In genomic region chr17:48149174-48150106, GRCh38 we compare ENCODE assay signal across 14 cellular contexts. TPM values are rescaled to one million over a fixed set of nuclear protein-coding genes. Genes with fewer than 3 reads are reported as not detected.
DNase-seq lines count a peak whose midpoint lies in the region; ATAC-seq and TF ChIP-seq lines count a peak whose summit lies in the region.
"Had no signal": no experiment of that assay in that cellular context is flagged by ENCODE, and none has a peak within 500 bp of the region (broad histone marks: within the 10 kb centered on the region; RNA-seq: fewer than 3 reads in every experiment).

No MANE protein-coding gene starts in this region.

- H3K36me3 ChIP-seq in HEK293 (ENCODE audit: control insufficient read depth in 2 of 2, insufficient read depth in 1 of 2, low read length in 2 of 2) (no peaks in the 10 kb centered on the region), gastrocnemius medialis (no peaks in the 10 kb centered on the region)
- H3K36me3 ChIP-seq in CD8-positive, alpha-beta T cell (ENCODE audit: insufficient read depth, low read length) = peaks cover 13% of the 10 kb centered on the region
- H3K36me3 ChIP-seq: gastroesophageal sphincter had no signal

- POLR2A ChIA-PET in HEK293 (lab: Yijun Ruan, JAX) = no interaction called here
- POLR2A ChIA-PET in CD8-positive, alpha-beta T cell (lab: Charles Lee) = no interaction called here

- H3K9me3 ChIP-seq in HEK293 (ENCODE audit: control insufficient read depth, insufficient read depth, low read depth, low read length) = no peaks in the 10 kb centered on the region
- H3K9me3 ChIP-seq in CD8-positive, alpha-beta T cell (ENCODE audit: low read length) = no peaks in the 10 kb centered on the region
- no peaks in the 10 kb centered on the region for H3K9me3 ChIP-seq in gastrocnemius medialis
- H3K9me3 ChIP-seq: gastroesophageal sphincter had no signal

- H3K4me3 ChIP-seq in HEK293 (ENCODE audit: low read depth, low read length) = no peak overlapping the region
- H3K4me3 ChIP-seq in CD8-positive, alpha-beta T cell (ENCODE audit: low read depth, low read length) = no peak overlapping the region
- H3K4me3 ChIP-seq in gastrocnemius medialis = no peak overlapping the region
- H3K4me3 ChIP-seq: gastroesophageal sphincter had no signal

- H3K27ac Mint-ChIP-seq in CD8-positive, alpha-beta T cell = no peak overlapping the region
- H3K27ac Mint-ChIP-seq: activated B cell treated with CpG ODN at 0.5 μM for 24 hours; dendritic cell treated with granulocyte-macrophage colony-stimulating factor and Interleukin-4, amounts not matched to agents 40 ng/mL and 50 ng/mL, for 4 days had no signal

- intact Hi-C loops in CD8-positive, alpha-beta T cell (cut with DNase I, micrococcal nuclease) = no loop called here
- intact Hi-C loops in gastrocnemius medialis (cut with DNase I; ENCODE audit: low total_unique reads) = no loop called here

- H3K27ac ChIP-seq in HEK293 (ENCODE audit: extremely low read depth, low read depth, low read length) (no peak overlapping the region), gastrocnemius medialis (no peak overlapping the region)
- H3K27ac ChIP-seq in CD8-positive, alpha-beta T cell (ENCODE audit: low read depth, low read length) = no peak overlapping the region
- H3K27ac ChIP-seq: gastroesophageal sphincter had no signal

- TF ChIP-seq CTCF in HEK293 (tag by site-specific recombination; IDR thresholded peaks at IDR 0.05) = no peak
- TF ChIP-seq CTCF in CD8-positive, alpha-beta T cell (IDR thresholded peaks at IDR 0.05) = no peak
- TF ChIP-seq CTCF in gastrocnemius medialis (IDR thresholded peaks at IDR 0.05 in 4 of 5, conservative IDR thresholded peaks at IDR 0.05 in 1 of 5) = no peak

- no peak overlapping the region for H3K4me3 Mint-ChIP-seq in CD8-positive, alpha-beta T cell
- H3K4me3 Mint-ChIP-seq: activated B cell treated with CpG ODN at 0.5 μM for 24 hours; dendritic cell treated with granulocyte-macrophage colony-stimulating factor and Interleukin-4, amounts not matched to agents 40 ng/mL and 50 ng/mL, for 4 days; neural crest cell had no signal

- TF ChIP-seq POLR2A in gastrocnemius medialis (IDR thresholded peaks at IDR 0.05) = no peak

- ATAC-seq in CD8-positive, alpha-beta T cell = no peak
- no peak for ATAC-seq in gastrocnemius medialis
- ATAC-seq: gastroesophageal sphincter, left cardiac atrium had no signal

- CTCF ChIA-PET in HEK293 (lab: Yijun Ruan, JAX) = interaction anchor here (0.5 to 2.6 kb wide), 12 partner anchors 10 to 356 kb away, joined by 3 to 7 read pairs (median 4); no protein-coding TSS in a partner anchor
- CTCF ChIA-PET in CD8-positive, alpha-beta T cell (lab: Charles Lee) = no interaction called here

- H3K36me3 Mint-ChIP-seq in CD8-positive, alpha-beta T cell = peaks cover 81% of the 10 kb centered on the region

- H3K4me1 ChIP-seq in HEK293 (ENCODE audit: control insufficient read depth, insufficient read depth, low read length) (peaks cover 22% of the 10 kb centered on the region), gastrocnemius medialis (no peaks in the 10 kb centered on the region)
- no peaks in the 10 kb centered on the region for H3K4me1 ChIP-seq in CD8-positive, alpha-beta T cell (ENCODE audit: insufficient read depth, low read length)
- H3K4me1 ChIP-seq: gastroesophageal sphincter had no signal

- H3K9me3 Mint-ChIP-seq in CD8-positive, alpha-beta T cell = no peaks in the 10 kb centered on the region
- H3K9me3 Mint-ChIP-seq: activated B cell treated with CpG ODN at 0.5 μM for 24 hours; dendritic cell treated with granulocyte-macrophage colony-stimulating factor and Interleukin-4, amounts not matched to agents 40 ng/mL and 50 ng/mL, for 4 days; neural crest cell had no signal

- no peaks in the 10 kb centered on the region for H3K27me3 ChIP-seq in CD8-positive, alpha-beta T cell (ENCODE audit: insufficient read depth, low read length)
- H3K27me3 ChIP-seq in gastrocnemius medialis = peaks cover 24 to 54% (median 32%) of the 10 kb centered on the region in 3 donors

- DNase-seq in NCI-H146 treated with DMSO at 0.1 percent for 48 hours (lab: John Stamatoyannopoulos, UW; ENCODE audit: unreplicated experiment) = peak; percentile 92
- peak; percentile 89 to 91 for DNase-seq in SHP77 (lab: John Stamatoyannopoulos, UW)
- DNase-seq in iPS-NIHi11 (ENCODE audit: low spot score) = peak; percentile 54
- DNase-seq in CD8-positive, alpha-beta T cell = no peak
- DNase-seq in cortex of kidney (lab: John Stamatoyannopoulos, UW) = no peak
- no peak for DNase-seq in gastrocnemius medialis
- DNase-seq in C1 segment of cervical spinal cord (lab: John Stamatoyannopoulos, UW) = no peak
- DNase-seq: activated B cell treated with CpG ODN at 0.5 μM for 24 hours, left cardiac atrium, NCI-H187 treated with DMSO at 0.1 percent for 48 hours had no signal

- in situ Hi-C loops in gastrocnemius medialis (cut with MboI; ENCODE audit: low sequenced_read_pairs in 4 of 4) = loop anchor here in 1 of 4 donors (10.0 to 25.0 kb wide), 2 partner anchors 135 to 312 kb away; partner anchors contain the start of genes LRRC46, MRPL10 and SCRN2

- peaks cover 9% of the 10 kb centered on the region for H3K4me1 Mint-ChIP-seq in CD8-positive, alpha-beta T cell (ENCODE audit: low read depth)
- H3K4me1 Mint-ChIP-seq: activated B cell treated with CpG ODN at 0.5 μM for 24 hours had no signal

- H3K27me3 Mint-ChIP-seq in CD8-positive, alpha-beta T cell (ENCODE audit: low read depth) = no peaks in the 10 kb centered on the region
- H3K27me3 Mint-ChIP-seq: activated B cell treated with CpG ODN at 0.5 μM for 24 hours had no signal

TF ChIP-seq in HEK293, 187 proteins besides CTCF, POLR2A, EP300 and RAD21 (continues in another document):
- TF ChIP-seq ZNF114 (tag by site-specific recombination; IDR thresholded peaks at IDR 0.05) = no peak
- TF ChIP-seq, protein P1, sequence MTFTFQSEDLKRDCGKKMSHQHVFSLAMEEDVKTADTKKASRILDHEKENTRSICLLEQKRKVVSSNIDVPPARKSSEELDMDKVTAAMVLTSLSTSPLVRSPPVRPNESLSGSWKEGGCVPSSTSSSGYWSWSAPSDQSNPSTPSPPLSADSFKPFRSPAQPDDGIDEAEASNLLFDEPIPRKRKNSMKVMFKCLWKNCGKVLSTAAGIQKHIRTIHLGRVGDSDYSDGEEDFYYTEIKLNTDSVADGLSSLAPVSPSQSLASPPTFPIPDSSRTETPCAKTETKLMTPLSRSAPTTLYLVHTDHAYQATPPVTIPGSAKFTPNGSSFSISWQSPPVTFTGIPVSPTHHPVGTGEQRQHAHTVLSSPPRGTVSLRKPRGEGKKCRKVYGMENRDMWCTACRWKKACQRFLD (tag by site-specific recombination; IDR thresholded peaks at IDR 0.05) = no peak
- TF ChIP-seq ZNF449 (tag by site-specific recombination; IDR thresholded peaks at IDR 0.05) = peak; percentile 61; the same call in 1 of the 2 replicates
- TF ChIP-seq ZNF341 (tag by site-specific recombination; IDR thresholded peaks at IDR 0.05; ENCODE audit: low read depth) = no peak; the same call in 1 of the 2 replicates
- TF ChIP-seq ZSCAN23 (tag by site-specific recombination; IDR thresholded peaks at IDR 0.05) = no peak
- TF ChIP-seq, protein P2, sequence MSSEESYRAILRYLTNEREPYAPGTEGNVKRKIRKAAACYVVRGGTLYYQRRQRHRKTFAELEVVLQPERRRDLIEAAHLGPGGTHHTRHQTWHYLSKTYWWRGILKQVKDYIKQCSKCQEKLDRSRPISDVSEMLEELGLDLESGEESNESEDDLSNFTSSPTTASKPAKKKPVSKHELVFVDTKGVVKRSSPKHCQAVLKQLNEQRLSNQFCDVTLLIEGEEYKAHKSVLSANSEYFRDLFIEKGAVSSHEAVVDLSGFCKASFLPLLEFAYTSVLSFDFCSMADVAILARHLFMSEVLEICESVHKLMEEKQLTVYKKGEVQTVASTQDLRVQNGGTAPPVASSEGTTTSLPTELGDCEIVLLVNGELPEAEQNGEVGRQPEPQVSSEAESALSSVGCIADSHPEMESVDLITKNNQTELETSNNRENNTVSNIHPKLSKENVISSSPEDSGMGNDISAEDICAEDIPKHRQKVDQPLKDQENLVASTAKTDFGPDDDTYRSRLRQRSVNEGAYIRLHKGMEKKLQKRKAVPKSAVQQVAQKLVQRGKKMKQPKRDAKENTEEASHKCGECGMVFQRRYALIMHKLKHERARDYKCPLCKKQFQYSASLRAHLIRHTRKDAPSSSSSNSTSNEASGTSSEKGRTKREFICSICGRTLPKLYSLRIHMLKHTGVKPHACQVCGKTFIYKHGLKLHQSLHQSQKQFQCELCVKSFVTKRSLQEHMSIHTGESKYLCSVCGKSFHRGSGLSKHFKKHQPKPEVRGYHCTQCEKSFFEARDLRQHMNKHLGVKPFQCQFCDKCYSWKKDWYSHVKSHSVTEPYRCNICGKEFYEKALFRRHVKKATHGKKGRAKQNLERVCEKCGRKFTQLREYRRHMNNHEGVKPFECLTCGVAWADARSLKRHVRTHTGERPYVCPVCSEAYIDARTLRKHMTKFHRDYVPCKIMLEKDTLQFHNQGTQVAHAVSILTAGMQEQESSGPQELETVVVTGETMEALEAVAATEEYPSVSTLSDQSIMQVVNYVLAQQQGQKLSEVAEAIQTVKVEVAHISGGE (tag by site-specific recombination; conservative IDR thresholded peaks at IDR 0.05; ENCODE audit: low read depth) = 0 out of 2 replicates have a peak, but pooled peaks have one; percentile 12
- TF ChIP-seq ZNF223 (tag by site-specific recombination; IDR thresholded peaks at IDR 0.05) = no peak
- TF ChIP-seq ZNF555 (tag by site-specific recombination; conservative IDR thresholded peaks at IDR 0.05) = no peak
- TF ChIP-seq FEZF1 (tag by site-specific recombination; IDR thresholded peaks at IDR 0.05) = peak; percentile 89
- no peak for TF ChIP-seq BCL11B (tag by site-specific recombination; IDR thresholded peaks at IDR 0.05; ENCODE audit: low read depth)
- no peak for TF ChIP-seq HOXD13 (CRISPR knock-in tag; IDR thresholded peaks at IDR 0.05; ENCODE audit: borderline replicate concordance)
- no peak for TF ChIP-seq SCRT1 (tag by site-specific recombination; IDR thresholded peaks at IDR 0.05; ENCODE audit: borderline replicate concordance)

RNA-seq across cellular contexts. Expression of gene SNX11, which starts 41.9 kb away (rescaled TPM):
- total RNA-seq in CD8-positive, alpha-beta T cell = 10 to 100 TPM; 15.3 to 16.3 TPM
- 10 to 100 TPM in 2 of 4 donors, 1 to 10 TPM in 2; 7.3 to 16.3 (median 9.6) TPM for total RNA-seq in gastrocnemius medialis

RNA-seq across cellular contexts. Expression of gene CBX1, which starts 48.2 kb away (rescaled TPM):
- 1 to 10 TPM; 5.4 to 6.6 TPM for total RNA-seq in CD8-positive, alpha-beta T cell
- total RNA-seq in gastrocnemius medialis = 10 to 100 TPM; 26.0 to 34.1 (median 27.7) TPM

Comparison
In these comparisons a context has a peak if more than half of its experiments do, and no peak if none do; other contexts are left out.
1. DNase-seq: peak in NCI-H146 treated with DMSO at 0.1 percent for 48 hours (single experiment), SHP77 (2 of 2) and iPS-NIHi11 (single experiment); none in CD8-positive, alpha-beta T cell (0 of 7), cortex of kidney (single experiment), gastrocnemius medialis (0 of 2) and C1 segment of cervical spinal cord (0 of 14).